In the genomic region with DNA sequence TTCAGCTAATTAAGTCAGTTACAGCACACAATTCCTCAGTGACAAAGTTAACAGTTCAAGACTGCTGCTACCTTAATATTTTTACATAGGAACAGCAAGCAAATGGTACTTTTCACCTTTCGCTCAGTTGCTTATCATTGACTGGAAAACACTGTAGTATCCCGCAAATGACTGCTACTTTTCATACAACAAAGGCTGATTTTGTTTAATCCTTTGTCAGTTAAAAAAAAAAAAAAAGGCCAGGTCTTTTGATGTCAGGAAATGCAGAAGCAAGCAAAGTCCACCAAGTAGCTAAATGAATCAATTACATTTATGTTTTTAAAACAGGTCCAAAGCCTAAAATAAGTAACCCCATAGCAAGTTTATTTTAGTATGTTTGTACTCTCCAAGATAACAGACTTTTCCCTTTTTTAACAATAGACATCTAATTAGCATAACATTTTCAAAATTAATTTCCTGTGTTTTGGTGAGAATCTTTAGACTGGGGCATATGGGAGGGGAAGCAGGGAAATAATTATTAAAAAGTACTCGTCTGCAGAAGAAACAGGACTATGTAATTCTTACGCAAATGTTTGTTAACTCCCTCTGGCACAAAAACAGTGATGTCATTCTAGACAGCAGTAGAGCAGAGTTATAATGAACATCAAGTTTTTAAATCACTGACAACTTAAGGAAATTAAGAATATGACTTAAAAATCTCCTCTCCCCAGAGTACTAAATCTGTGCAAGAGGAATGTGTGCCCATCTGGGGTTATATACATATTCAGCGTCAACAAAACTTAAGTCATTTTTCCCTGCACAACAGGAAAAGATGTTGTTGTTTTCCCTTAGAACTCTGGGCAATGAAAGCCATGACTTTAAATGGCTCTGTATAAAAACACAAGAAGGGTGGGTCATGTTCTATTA, we compare ENCODE assay signal across 11 cellular contexts. TPM values are rescaled to one million over a fixed set of nuclear protein-coding genes. Genes with fewer than 3 reads are reported as not detected.
DNase-seq lines count a peak whose midpoint lies in the region; ATAC-seq, FAIRE-seq and TF ChIP-seq lines count a peak whose summit lies in the region.
"Had no signal": no experiment of that assay in that cellular context is flagged by ENCODE, and none has a peak within 500 bp of the region (broad histone marks: within the 10 kb centered on the region; RNA-seq: fewer than 3 reads in every experiment).

No MANE protein-coding gene starts in this region.

- H3K27ac Mint-ChIP-seq in activated CD4-positive, alpha-beta memory T cell treated with anti-CD3 and anti-CD28 coated beads for 36 hours = peak overlapping the region; percentile 1
- no peak overlapping the region for H3K27ac Mint-ChIP-seq in activated CD4-positive, alpha-beta memory T cell treated with anti-CD3 and anti-CD28 coated beads, Interleukin-2, amount 10 ng/mL, durations not matched to agents 7 days and 5 days
- H3K27ac Mint-ChIP-seq in GM23338 = no peak overlapping the region
- H3K27ac Mint-ChIP-seq: natural killer cell treated with Interleukin-12 subunit alpha and Interleukin-12 subunit beta and Interleukin-15 and Interleukin-18, amount 100 ng/mL, for 72 hours had no signal

- FAIRE-seq in bronchial epithelial cell (lab: Jason Lieb, UNC) (no peak), HepG2 (lab: Jason Lieb, UNC) (peak; percentile 12)

- H3K4me1 Mint-ChIP-seq in activated CD4-positive, alpha-beta memory T cell treated with anti-CD3 and anti-CD28 coated beads for 36 hours (ENCODE audit: low read depth) = peaks cover 62% of the 10 kb centered on the region
- peaks cover 40% of the 10 kb centered on the region for H3K4me1 Mint-ChIP-seq in activated CD4-positive, alpha-beta memory T cell treated with anti-CD3 and anti-CD28 coated beads, Interleukin-2, amount 10 ng/mL, durations not matched to agents 7 days and 5 days
- H3K4me1 Mint-ChIP-seq in GM23338 = peaks cover 7% of the 10 kb centered on the region; the same call in 2 of the 3 replicates

- ATAC-seq in HepG2 = peak; percentile 72
- no peak for ATAC-seq in GM23338
- ATAC-seq: natural killer cell treated with Interleukin-12 subunit alpha and Interleukin-12 subunit beta and Interleukin-15 and Interleukin-18, amount 100 ng/mL, for 72 hours had no signal

- H4K20me1 ChIP-seq in HepG2 (ENCODE audit: insufficient read depth, low read length) (peaks cover 2% of the 10 kb centered on the region; the same call in 1 of the 2 replicates), GM23338 (replicated peaks; ENCODE audit: insufficient read depth) (peaks cover 19% of the 10 kb centered on the region)

- no peak overlapping the region for H2AFZ ChIP-seq in HepG2 (ENCODE audit: low read length)
- no peak overlapping the region for H2AFZ ChIP-seq in GM23338

- no peak for TF ChIP-seq POLR2A in HepG2 (IDR thresholded peaks at IDR 0.05; ENCODE audit: insufficient read depth in 1 of 2, low read depth in 2 of 2, low read length in 2 of 2)

- no peak for TF ChIP-seq RAD21 in HepG2 (CRISPR knock-in tag; IDR thresholded peaks at IDR 0.05)

- TF ChIP-seq EP300 in HepG2 (IDR thresholded peaks at IDR 0.05; ENCODE audit: low read depth in 2 of 2, low read length in 2 of 2) (peak in 1 of 2 experiments; percentile 71; a peak in 2 of 4 replicates), HepG2 (CRISPR knock-in tag; IDR thresholded peaks at IDR 0.05; ENCODE audit: borderline replicate concordance) (no peak)

- no peak overlapping the region for H3K4me3 Mint-ChIP-seq in activated CD4-positive, alpha-beta memory T cell treated with anti-CD3 and anti-CD28 coated beads for 36 hours
- H3K4me3 Mint-ChIP-seq in activated CD4-positive, alpha-beta memory T cell treated with anti-CD3 and anti-CD28 coated beads, Interleukin-2, amount 10 ng/mL, durations not matched to agents 7 days and 5 days = no peak overlapping the region
- H3K4me3 Mint-ChIP-seq in GM23338 = no peak overlapping the region
- H3K4me3 Mint-ChIP-seq: natural killer cell treated with Interleukin-12 subunit alpha and Interleukin-12 subunit beta and Interleukin-15 and Interleukin-18, amount 100 ng/mL, for 72 hours had no signal

- peak overlapping the region; percentile 65 for H3K4me2 ChIP-seq in HepG2 (ENCODE audit: low read depth, low read length)
- no peak overlapping the region for H3K4me2 ChIP-seq in GM23338

- BruUV-seq in HepG2 (replicated peaks; lab: Mats Ljungman, UMichigan) = TSS peak; percentile 33

- H3K9me3 Mint-ChIP-seq in activated CD4-positive, alpha-beta memory T cell treated with anti-CD3 and anti-CD28 coated beads for 36 hours = no peaks in the 10 kb centered on the region
- H3K9me3 Mint-ChIP-seq in activated CD4-positive, alpha-beta memory T cell treated with anti-CD3 and anti-CD28 coated beads, Interleukin-2, amount 10 ng/mL, durations not matched to agents 7 days and 5 days = no peaks in the 10 kb centered on the region
- no peaks in the 10 kb centered on the region for H3K9me3 Mint-ChIP-seq in GM23338
- H3K9me3 Mint-ChIP-seq: natural killer cell treated with Interleukin-12 subunit alpha and Interleukin-12 subunit beta and Interleukin-15 and Interleukin-18, amount 100 ng/mL, for 72 hours had no signal

- H3K27me3 ChIP-seq in bronchial epithelial cell (ENCODE audit: control insufficient read depth, insufficient read depth, low read length) (no peaks in the 10 kb centered on the region), HepG2 (ENCODE audit: control insufficient read depth in 1 of 2, insufficient read depth in 2 of 2, low read length in 2 of 2) (no peaks in the 10 kb centered on the region; a peak in 1 of 5 replicates), tibial artery (no peaks in the 10 kb centered on the region), GM23338 (ENCODE audit: insufficient read depth) (no peaks in the 10 kb centered on the region)

- H3K4me1 ChIP-seq in HepG2 (ENCODE audit: insufficient read depth, low read length) (peaks cover 88% of the 10 kb centered on the region), tibial artery (peaks cover 4 to 75% (median 32%) of the 10 kb centered on the region in 4 donors), GM23338 (ENCODE audit: insufficient read depth) (peaks cover 25% of the 10 kb centered on the region)

- POLR2A ChIA-PET in activated CD4-positive, alpha-beta memory T cell treated with anti-CD3 and anti-CD28 coated beads for 36 hours (lab: Charles Lee) = no interaction called here
- POLR2A ChIA-PET in activated CD4-positive, alpha-beta memory T cell treated with anti-CD3 and anti-CD28 coated beads, Interleukin-2, amount 10 ng/mL, durations not matched to agents 7 days and 5 days (lab: Charles Lee) = interaction anchor here (0.6 to 1.8 kb wide), 3 partner anchors 10 to 43 kb away, joined by 3 to 5 read pairs (median 3); partner anchors contain the start of gene PFDN1
- POLR2A ChIA-PET in HepG2 (lab: Yijun Ruan, JAX) = interaction anchor here (1.0 to 1.3 kb wide), 3 partner anchors 9 to 354 kb away, joined by 3 to 9 read pairs (median 4); partner anchors contain the start of genes HBEGF, IK and NDUFA2

- H3K27me3 Mint-ChIP-seq in activated CD4-positive, alpha-beta memory T cell treated with anti-CD3 and anti-CD28 coated beads for 36 hours = no peaks in the 10 kb centered on the region
- H3K27me3 Mint-ChIP-seq in activated CD4-positive, alpha-beta memory T cell treated with anti-CD3 and anti-CD28 coated beads, Interleukin-2, amount 10 ng/mL, durations not matched to agents 7 days and 5 days = no peaks in the 10 kb centered on the region
- H3K27me3 Mint-ChIP-seq in GM23338 (ENCODE audit: insufficient read depth, low read depth, poor library complexity) = no peaks in the 10 kb centered on the region
- H3K27me3 Mint-ChIP-seq: natural killer cell treated with Interleukin-12 subunit alpha and Interleukin-12 subunit beta and Interleukin-15 and Interleukin-18, amount 100 ng/mL, for 72 hours had no signal

- H3K79me2 ChIP-seq in HepG2 (ENCODE audit: insufficient read depth, low read length) = peaks cover 96% of the 10 kb centered on the region
- H3K79me2 ChIP-seq in GM23338 (replicated peaks; ENCODE audit: insufficient read depth) = peaks cover 100% of the 10 kb centered on the region

- no peak for DNase-seq in activated CD4-positive, alpha-beta memory T cell treated with anti-CD3 and anti-CD28 coated beads for 36 hours
- no peak for DNase-seq in activated CD4-positive, alpha-beta memory T cell treated with anti-CD3 and anti-CD28 coated beads, Interleukin-2, amount 10 ng/mL, durations not matched to agents 7 days and 5 days
- DNase-seq in bronchial epithelial cell (ENCODE audit: low read depth) (peak; percentile 65), HepG2 (ENCODE audit: low spot score) (peak; percentile 65), tibial artery (no peak), GM13976 (ENCODE audit: low spot score) (no peak), GM23338 (ENCODE audit: low spot score) (no peak)
- no peak for DNase-seq in stimulated activated CD8-positive, alpha-beta memory T cell treated with anti-CD3 and anti-CD28 coated beads, Interleukin-4, amount 100 ng/mL, for 48 hours
- DNase-seq: activated T-cell treated with anti-CD3 and anti-CD28 coated beads, Interleukin-2, amount 50 U/mL, for 1 hour; NCI-H2081 had no signal

- H3K9me2 ChIP-seq in GM23338 (ENCODE audit: insufficient read depth) = no peaks in the 10 kb centered on the region

- H3K4me3 ChIP-seq in bronchial epithelial cell (ENCODE audit: low read depth, low read length) (no peak overlapping the region), HepG2 (replicated peaks in 1 of 3; ENCODE audit: insufficient read depth in 1 of 3, low read depth in 2 of 3, low read length in 3 of 3) (peak overlapping the region; percentile 5 to 44 (median 23); a peak in 3 of 6 replicates), tibial artery (no peak overlapping the region), GM23338 (no peak overlapping the region)

- H3K36me3 Mint-ChIP-seq in activated CD4-positive, alpha-beta memory T cell treated with anti-CD3 and anti-CD28 coated beads for 36 hours = peaks cover 9% of the 10 kb centered on the region
- H3K36me3 Mint-ChIP-seq in activated CD4-positive, alpha-beta memory T cell treated with anti-CD3 and anti-CD28 coated beads, Interleukin-2, amount 10 ng/mL, durations not matched to agents 7 days and 5 days (ENCODE audit: low read depth) = peaks cover 44% of the 10 kb centered on the region
- H3K36me3 Mint-ChIP-seq in GM23338 (ENCODE audit: low read depth) = no peaks in the 10 kb centered on the region
- H3K36me3 Mint-ChIP-seq: natural killer cell treated with Interleukin-12 subunit alpha and Interleukin-12 subunit beta and Interleukin-15 and Interleukin-18, amount 100 ng/mL, for 72 hours had no signal

- CTCF ChIA-PET in activated CD4-positive, alpha-beta memory T cell treated with anti-CD3 and anti-CD28 coated beads for 36 hours (lab: Charles Lee) = interaction anchor here (0.7 to 1.3 kb wide), 4 partner anchors 49 to 215 kb away, joined by 3 to 6 read pairs (median 4); partner anchors contain the start of gene HBEGF
- CTCF ChIA-PET in activated CD4-positive, alpha-beta memory T cell treated with anti-CD3 and anti-CD28 coated beads, Interleukin-2, amount 10 ng/mL, durations not matched to agents 7 days and 5 days (lab: Charles Lee) = interaction anchor here (0.6 to 1.0 kb wide), 3 partner anchors 49 to 60 kb away, joined by 3 to 5 read pairs (median 3); no protein-coding TSS in a partner anchor
- CTCF ChIA-PET in HepG2 (lab: Yijun Ruan, JAX; ENCODE audit: low intra/inter-chr PET ratio, low total read pairs) = no interaction called here

- in situ Hi-C loops in HepG2 (cut with HindIII; ENCODE audit: extremely low pct_ligation_motif_present, low pct_unique_long_range_greater_than_20kb) = no loop called here
- in situ Hi-C loops in GM13976 (cut with MboI; ENCODE audit: low sequenced_read_pairs, unreplicated experiment) = no loop called here

- H3K27ac ChIP-seq in HepG2 (ENCODE audit: extremely low read length, insufficient read depth, low read length) (peak overlapping the region; percentile 87), tibial artery (peak overlapping the region; percentile 53 to 67), GM23338 (ENCODE audit: low read depth) (no peak overlapping the region)

- H3K36me3 ChIP-seq in bronchial epithelial cell (ENCODE audit: control insufficient read depth, insufficient read depth, low read length) (peaks cover 2% of the 10 kb centered on the region), HepG2 (replicated peaks in 1 of 2; ENCODE audit: control insufficient read depth in 1 of 2, insufficient read depth in 2 of 2, low read length in 2 of 2) (0 out of 5 replicates have a peak, but pooled peaks cover 0 to 3% of the 10 kb centered on the region in 2 experiments), tibial artery (no peaks in the 10 kb centered on the region), GM23338 (ENCODE audit: insufficient read depth) (no peaks in the 10 kb centered on the region)

- peak overlapping the region; percentile 72 for H3K9ac ChIP-seq in HepG2 (ENCODE audit: insufficient read depth, low read depth, low read length)

- H3K9me3 ChIP-seq in HepG2 (ENCODE audit: low read length) (no peaks in the 10 kb centered on the region), tibial artery (no peaks in the 10 kb centered on the region)

- WGBS in HepG2 (ENCODE audit: low lambda C conversion rate) = 22% methylated on average over 5 of the region's 5 CpGs

- TF ChIP-seq CTCF in bronchial epithelial cell (IDR thresholded peaks at IDR 0.05; ENCODE audit: insufficient read depth, low read length, severe bottlenecking) = no peak
- TF ChIP-seq CTCF in HepG2 (CRISPR knock-in tag; IDR thresholded peaks at IDR 0.05) = no peak
- TF ChIP-seq CTCF in tibial artery (IDR thresholded peaks at IDR 0.05) = no peak
- no peak for TF ChIP-seq CTCF in GM13976 (IDR thresholded peaks at IDR 0.05; ENCODE audit: borderline replicate concordance, control extremely low read depth, extremely low read depth, insufficient read depth, missing control alignments)
- no peak for TF ChIP-seq CTCF in GM23338 (conservative IDR thresholded peaks at IDR 0.05; ENCODE audit: low read depth in 2 of 2)

- no peaks in the 10 kb centered on the region for H3F3A ChIP-seq in GM23338 (replicated peaks; ENCODE audit: low read depth)

- intact Hi-C loops in activated CD4-positive, alpha-beta memory T cell treated with anti-CD3 and anti-CD28 coated beads for 36 hours (cut with micrococcal nuclease) = no loop called here
- intact Hi-C loops in HepG2 (cut with micrococcal nuclease; ENCODE audit: unreplicated experiment) = loop anchor here (5.0 kb wide), 1 partner anchor 54 kb away; the partner anchor contains the start of gene HBEGF
- intact Hi-C loops in tibial artery (cut with DNase I; ENCODE audit: low total_unique reads) = no loop called here

RNA-seq across cellular contexts. Expression of gene PFDN1, which starts 9.6 kb away (rescaled TPM):
- total RNA-seq in activated CD4-positive, alpha-beta memory T cell treated with anti-CD3 and anti-CD28 coated beads for 36 hours = 10 to 100 TPM; 50.1 to 54.6 TPM
- total RNA-seq in activated CD4-positive, alpha-beta memory T cell treated with anti-CD3 and anti-CD28 coated beads, Interleukin-2, amount 10 ng/mL, durations not matched to agents 7 days and 5 days = 10 to 100 TPM; 52.3 to 55.8 TPM
- total RNA-seq in bronchial epithelial cell (34.5 and 38.1 TPM in 2 replicates), HepG2 (2016; rRNA removed; fragmentation: Illumina TruSeq; extraction: Trizol) (70.8 and 102 TPM in 2 replicates)
- total RNA-seq in HepG2 (2016; cell fraction: cytosol; rRNA removed; fragmentation: Illumina TruSeq; extraction: Trizol; ENCODE audit: low read depth) = 30.8 and 31.4 TPM in 2 replicates
- total RNA-seq in HepG2 (2016; cell fraction: insoluble cytoplasmic fraction; rRNA removed; fragmentation: Illumina TruSeq; extraction: Trizol) = 73.4 and 106 TPM in 2 replicates
- total RNA-seq in HepG2 (2016; cell fraction: membrane; rRNA removed; fragmentation: Illumina TruSeq; extraction: Trizol) = 63.5 and 65.6 TPM in 2 replicates
- total RNA-seq in HepG2 (2016; cell fraction: nucleus; rRNA removed; fragmentation: Illumina TruSeq; extraction: Trizol) = 34.9 and 39.3 TPM in 2 replicates
- polyA plus RNA-seq in HepG2 (2011; rRNA removed) (67.2 and 70.4 TPM in 2 replicates), GM23338 (2016; fragmentation: Nextera tagmentation; extraction: Ambion mirVana) (256 and 279 TPM in 2 replicates)
- 82.6 and 98.7 TPM in 2 replicates for polyA plus RNA-seq in HepG2 (2011; cell fraction: cytosol; rRNA removed)
- 19.1 and 24.2 TPM in 2 replicates for polyA plus RNA-seq in HepG2 (2011; cell fraction: nucleus; rRNA removed)
- polyA plus RNA-seq in HepG2 (2012) = 91.4 and 114 TPM in 2 replicates
- polyA plus RNA-seq in HepG2 (2016; cell fraction: cytosol; fragmentation: Illumina TruSeq; extraction: Trizol; ENCODE audit: low read depth) = 34.9 and 37.0 TPM in 2 replicates
- polyA plus RNA-seq in HepG2 (2016; cell fraction: insoluble cytoplasmic fraction; fragmentation: Illumina TruSeq; extraction: Trizol; ENCODE audit: low read depth) = 154 TPM in 2 replicates
- 58.7 and 63.7 TPM in 2 replicates for polyA plus RNA-seq in HepG2 (2016; cell fraction: membrane; fragmentation: Illumina TruSeq; extraction: Trizol; ENCODE audit: low read depth)
- 45.6 and 54.4 TPM in 2 replicates for polyA plus RNA-seq in HepG2 (2016; cell fraction: nucleus; fragmentation: Illumina TruSeq; extraction: Trizol; ENCODE audit: insufficient read depth, low read depth)
- polyA minus RNA-seq in HepG2 (2011; rRNA and poly(A)+ RNA removed; ENCODE audit: low replicate concordance) = 91.1 and 127 TPM in 2 replicates
- polyA minus RNA-seq in HepG2 (2011; cell fraction: cytosol; rRNA and poly(A)+ RNA removed) = 32.0 and 33.9 TPM in 2 replicates
- 33.0 and 40.5 TPM in 2 replicates for polyA minus RNA-seq in HepG2 (2011; cell fraction: nucleus; rRNA and poly(A)+ RNA removed)
- 85.4 and 119 TPM in 2 replicates for total RNA-seq in GM23338 (2014; rRNA removed; shearing (Covaris generic))

RNA-seq across cellular contexts. Expression of gene HBEGF, which starts 53.1 kb away (rescaled TPM):
- 10 to 100 TPM; 21.5 to 23.5 TPM for total RNA-seq in activated CD4-positive, alpha-beta memory T cell treated with anti-CD3 and anti-CD28 coated beads for 36 hours
- total RNA-seq in activated CD4-positive, alpha-beta memory T cell treated with anti-CD3 and anti-CD28 coated beads, Interleukin-2, amount 10 ng/mL, durations not matched to agents 7 days and 5 days = 10 to 100 TPM; 67.9 to 69.1 TPM
- total RNA-seq in bronchial epithelial cell (23.8 and 76.6 TPM in 2 replicates), HepG2 (2016; rRNA removed; fragmentation: Illumina TruSeq; extraction: Trizol) (0.77 and 1.7 TPM in 2 replicates)
- total RNA-seq in HepG2 (2016; cell fraction: cytosol; rRNA removed; fragmentation: Illumina TruSeq; extraction: Trizol; ENCODE audit: low read depth) = 0.20 and 0.26 TPM in 2 replicates
- total RNA-seq in HepG2 (2016; cell fraction: insoluble cytoplasmic fraction; rRNA removed; fragmentation: Illumina TruSeq; extraction: Trizol) = 0.58 and 1.5 TPM in 2 replicates
- 0.45 and 0.62 TPM in 2 replicates for total RNA-seq in HepG2 (2016; cell fraction: membrane; rRNA removed; fragmentation: Illumina TruSeq; extraction: Trizol)
- total RNA-seq in HepG2 (2016; cell fraction: nucleus; rRNA removed; fragmentation: Illumina TruSeq; extraction: Trizol) = 1.3 and 2.3 TPM in 2 replicates
- polyA plus RNA-seq in HepG2 (2011; rRNA removed) (4.3 and 5.0 TPM in 2 replicates), GM23338 (2016; fragmentation: Nextera tagmentation; extraction: Ambion mirVana) (2.2 and 2.3 TPM in 2 replicates)
- 3.5 and 3.7 TPM in 2 replicates for polyA plus RNA-seq in HepG2 (2011; cell fraction: cytosol; rRNA removed)
- 3.4 and 3.9 TPM in 2 replicates for polyA plus RNA-seq in HepG2 (2011; cell fraction: nucleus; rRNA removed)
- 1.4 and 3.0 TPM in 2 replicates for polyA plus RNA-seq in HepG2 (2012)
- polyA plus RNA-seq in HepG2 (2016; cell fraction: cytosol; fragmentation: Illumina TruSeq; extraction: Trizol; ENCODE audit: low read depth) = 0.14 and 0.17 TPM in 2 replicates
- 0.79 and 0.88 TPM in 2 replicates for polyA plus RNA-seq in HepG2 (2016; cell fraction: insoluble cytoplasmic fraction; fragmentation: Illumina TruSeq; extraction: Trizol; ENCODE audit: low read depth)
- polyA plus RNA-seq in HepG2 (2016; cell fraction: membrane; fragmentation: Illumina TruSeq; extraction: Trizol; ENCODE audit: low read depth) = 0.26 TPM in 2 replicates
- polyA plus RNA-seq in HepG2 (2016; cell fraction: nucleus; fragmentation: Illumina TruSeq; extraction: Trizol; ENCODE audit: insufficient read depth, low read depth) = 1.8 and 1.9 TPM in 2 replicates
- 1.0 and 3.2 TPM in 2 replicates for polyA minus RNA-seq in HepG2 (2011; rRNA and poly(A)+ RNA removed; ENCODE audit: low replicate concordance)
- 1.4 and 1.5 TPM in 2 replicates for polyA minus RNA-seq in HepG2 (2011; cell fraction: cytosol; rRNA and poly(A)+ RNA removed)
- 3.5 and 4.1 TPM in 2 replicates for polyA minus RNA-seq in HepG2 (2011; cell fraction: nucleus; rRNA and poly(A)+ RNA removed)
- 2.0 and 2.9 TPM in 2 replicates for total RNA-seq in GM23338 (2014; rRNA removed; shearing (Covaris generic))

Comparison
In these comparisons a context has a peak if more than half of its experiments do, and no peak if none do; other contexts are left out.
1. DNase-seq: peak in bronchial epithelial cell (single experiment) and HepG2 (single experiment); none in activated CD4-positive, alpha-beta memory T cell treated with anti-CD3 and anti-CD28 coated beads for 36 hours (single experiment), activated CD4-positive, alpha-beta memory T cell treated with anti-CD3 and anti-CD28 coated beads, Interleukin-2, amount 10 ng/mL, durations not matched to agents 7 days and 5 days (single experiment), tibial artery (0 of 2), GM13976 (single experiment), stimulated activated CD8-positive, alpha-beta memory T cell treated with anti-CD3 and anti-CD28 coated beads, Interleukin-4, amount 100 ng/mL, for 48 hours (single experiment) and GM23338 (single experiment).
2. H3K4me3 ChIP-seq: peak in HepG2 (3 of 3); none in bronchial epithelial cell (single experiment), tibial artery (0 of 2) and GM23338 (single experiment).